Comparison of ENCODE assay signal across 1 cellular context in genomic region chr9:31597977-31598376, GRCh38.
TF ChIP-seq lines count a peak whose summit lies in the region.

No MANE protein-coding gene starts in this region.

TF ChIP-seq in GM12878, 131 proteins besides CTCF, POLR2A, EP300 and RAD21 (continued from another document):
- TF ChIP-seq PKNOX1 (IDR thresholded peaks at IDR 0.05) (peak; percentile 71), PML (IDR thresholded peaks at IDR 0.05; ENCODE audit: low read length) (no peak), POU2F2 (IDR thresholded peaks at IDR 0.05; ENCODE audit: borderline replicate concordance, low read depth, low read length) (no peak)
